Comparison of ENCODE assay signal across 21 cellular contexts in the genomic region with DNA sequence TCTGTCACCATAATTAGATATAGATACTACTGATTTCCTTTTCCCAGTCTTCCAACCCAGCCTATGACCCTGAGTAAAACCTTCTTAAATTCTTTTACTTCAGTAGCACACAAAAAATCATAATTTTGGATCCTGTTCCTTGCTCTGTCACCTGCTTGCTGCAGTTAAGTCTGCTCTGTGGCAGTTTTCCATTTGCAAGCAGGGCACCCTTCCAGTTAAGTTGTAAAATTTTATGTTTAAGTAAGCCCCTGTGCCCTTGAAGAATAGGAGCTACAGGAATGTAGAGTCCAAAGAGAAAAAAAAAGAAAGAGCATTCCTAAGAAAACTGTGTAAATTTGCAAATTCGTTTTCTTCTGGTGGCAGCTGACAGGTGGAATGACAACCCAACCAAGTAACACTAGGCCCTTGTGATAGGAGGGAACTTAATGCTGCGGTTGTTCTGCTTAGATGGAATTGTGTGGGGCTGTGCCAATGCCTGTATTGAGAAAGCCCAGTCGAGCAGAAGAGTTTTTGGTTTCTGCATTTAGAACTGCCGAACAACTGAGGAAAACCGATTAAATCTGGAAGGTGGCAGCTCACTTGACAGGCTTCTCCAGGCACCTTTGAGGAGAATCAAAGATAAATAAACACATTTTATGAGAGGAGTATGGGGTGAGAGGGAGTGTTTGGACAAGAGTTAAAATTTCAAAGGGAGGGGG.
DNase-seq lines count a peak whose midpoint lies in the region; ATAC-seq lines count a peak whose summit lies in the region.
"Had no signal": no experiment of that assay in that cellular context is flagged by ENCODE, and none has a peak within 500 bp of the region (broad histone marks: within the 10 kb centered on the region; RNA-seq: fewer than 3 reads in every experiment).

No MANE protein-coding gene starts in this region.

- peak; percentile 72 for DNase-seq in Ammon's horn (ENCODE audit: low spot score)
- DNase-seq in left kidney (ENCODE audit: low read depth, low spot score) = peak; percentile 86
- DNase-seq in renal cortical epithelial cell (ENCODE audit: low read depth) = peak; percentile 64
- no peak for DNase-seq in middle frontal gyrus (ENCODE audit: extremely low spot score, low spot score)
- no peak for DNase-seq in activated CD4-positive, CD25-positive, alpha-beta regulatory T cell treated with anti-CD3 and anti-CD28 coated beads, Interleukin-2, amount 50 U/mL, for 72 hours
- DNase-seq: activated CD4-positive, alpha-beta memory T cell treated with anti-CD3 and anti-CD28 coated beads, Interleukin-2, amount 10 ng/mL, durations not matched to agents 7 days and 5 days; activated naive CD4-positive, alpha-beta T cell treated with anti-CD3 and anti-CD28 coated beads, Interleukin-2, amount 50 U/mL, for 16 hours; activated T-cell treated with anti-CD3 and anti-CD28 coated beads, Interleukin-2, amount 50 U/mL, for 1 hour; esophagus squamous epithelium; heart left ventricle; NCI-H1105 treated with DMSO at 0.1 percent for 48 hours; NCI-H69; OCI-M1; SHP77 treated with DMSO at 0.1 percent for 48 hours; T-helper 17 cell; WERI-Rb-1 had no signal

- ATAC-seq in HG02798 (IDR thresholded peaks at IDR 0.05; ENCODE audit: poor library complexity, unreplicated experiment) (no peak), HG02840 (IDR thresholded peaks at IDR 0.05; ENCODE audit: low FRiP score, unreplicated experiment) (no peak)
- ATAC-seq: HCT116, heart left ventricle, T-helper 17 cell had no signal

- peak overlapping the region; percentile 58 for H3K27ac ChIP-seq in cingulate gyrus (ENCODE audit: low read depth, low read length)
- H3K27ac ChIP-seq: 22Rv1, WERI-Rb-1 had no signal

Comparison
In these comparisons a context has a peak if more than half of its experiments do, and no peak if none do; other contexts are left out.
1. DNase-seq: peak in Ammon's horn (single experiment), left kidney (single experiment) and renal cortical epithelial cell (single experiment); none in middle frontal gyrus (single experiment) and activated CD4-positive, CD25-positive, alpha-beta regulatory T cell treated with anti-CD3 and anti-CD28 coated beads, Interleukin-2, amount 50 U/mL, for 72 hours (single experiment).